Comparison of ENCODE assay signal across 8 cellular contexts in the genomic region with DNA sequence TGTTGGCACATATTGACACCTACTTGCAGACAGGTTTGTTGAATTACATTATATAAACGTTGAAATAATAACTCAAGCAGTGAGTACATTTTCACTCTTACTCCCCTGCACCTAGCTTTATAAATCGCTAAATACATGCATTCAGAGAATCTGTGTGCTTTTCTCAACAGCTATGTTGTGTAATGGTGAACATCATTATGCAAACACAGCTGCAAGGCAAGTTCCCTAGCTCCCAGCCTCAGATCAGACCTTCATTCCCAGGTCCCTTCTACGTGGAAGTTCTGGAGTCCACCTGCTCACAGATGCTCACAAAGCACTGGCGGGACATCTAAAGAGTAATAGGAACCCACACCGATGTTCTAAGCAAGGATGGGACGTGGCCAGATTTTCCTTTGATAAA.
"Had no signal": no experiment of that assay in that cellular context is flagged by ENCODE, and none has a peak within 500 bp of the region (broad histone marks: within the 10 kb centered on the region; RNA-seq: fewer than 3 reads in every experiment).

No MANE protein-coding gene starts in this region.

- H3K4me1 Mint-ChIP-seq: GM23338, H9 had no signal

- DNase-seq: H9, HCEC 1CT, IMR-90 had no signal

- H3K4me2 ChIP-seq: GM23338 had no signal

- H3K9me3 Mint-ChIP-seq: GM23338 had no signal

- H3K27ac Mint-ChIP-seq: GM23338, H9 had no signal

- ATAC-seq: GM23338, K562 had no signal

- H3K4me3 Mint-ChIP-seq: GM23338, H9 had no signal

- H2AFZ ChIP-seq: GM23338 had no signal

- FAIRE-seq: H1, H54, K562 had no signal

- H3K4me3 ChIP-seq: GM23338, K562 had no signal

- H3K27ac ChIP-seq: HL-60 had no signal
